ENCODE assay signal across 24 cellular contexts in genomic region chr18:43578636-43579203, GRCh38.
DNase-seq lines count a peak whose midpoint lies in the region; ATAC-seq and TF ChIP-seq lines count a peak whose summit lies in the region.
"Had no signal": no experiment of that assay in that cellular context is flagged by ENCODE, and none has a peak within 500 bp of the region (broad histone marks: within the 10 kb centered on the region; RNA-seq: fewer than 3 reads in every experiment).

No MANE protein-coding gene starts in this region.

- H3K9me3 Mint-ChIP-seq in nephron progenitor cell: no peaks in the 10 kb centered on the region
- H3K9me3 Mint-ChIP-seq: activated naive CD8-positive, alpha-beta T cell treated with anti-CD3 and anti-CD28 coated beads, Interleukin-2, amount 50 U/mL, for 24 hours; nephron had no signal

- H3K4me3 Mint-ChIP-seq in nephron progenitor cell: no peak overlapping the region
- H3K4me3 Mint-ChIP-seq: activated naive CD8-positive, alpha-beta T cell treated with anti-CD3 and anti-CD28 coated beads, Interleukin-2, amount 50 U/mL, for 24 hours; B cell; nephron had no signal

- peaks cover 19% of the 10 kb centered on the region for H3K4me1 Mint-ChIP-seq in nephron progenitor cell
- H3K4me1 Mint-ChIP-seq: activated naive CD8-positive, alpha-beta T cell treated with anti-CD3 and anti-CD28 coated beads, Interleukin-2, amount 50 U/mL, for 24 hours; B cell had no signal

- no peak for TF ChIP-seq POLR2A in stomach (IDR thresholded peaks at IDR 0.05)

- H3K36me3 Mint-ChIP-seq in nephron progenitor cell (ENCODE audit: low read depth): no peaks in the 10 kb centered on the region

- WGBS in stomach, 5 donors: 16 to 37% (median 23%) methylated on average over 5 of the region's 5 CpGs

- no peak overlapping the region for H3K4me3 ChIP-seq in stomach
- H3K4me3 ChIP-seq: HAP-1, K562, psoas muscle, thoracic aorta had no signal

- H3K27ac ChIP-seq in stomach: no peak overlapping the region
- H3K27ac ChIP-seq: 22Rv1, psoas muscle, thoracic aorta had no signal

- no peaks in the 10 kb centered on the region for H3K36me3 ChIP-seq in stomach
- H3K36me3 ChIP-seq: HAP-1, thoracic aorta had no signal

- ATAC-seq in GM21737 (IDR thresholded peaks at IDR 0.05; ENCODE audit: unreplicated experiment) (no peak), HG03520 (IDR thresholded peaks at IDR 0.05; ENCODE audit: unreplicated experiment) (no peak)
- ATAC-seq: activated naive CD8-positive, alpha-beta T cell treated with anti-CD3 and anti-CD28 coated beads, Interleukin-2, amount 50 U/mL, for 24 hours; K562; psoas muscle had no signal

- H3K4me1 ChIP-seq in stomach: no peaks in the 10 kb centered on the region
- H3K4me1 ChIP-seq: Caco-2, HAP-1, psoas muscle had no signal

- TF ChIP-seq CTCF in stomach (IDR thresholded peaks at IDR 0.05): no peak
- no peak for TF ChIP-seq CTCF in nephron progenitor cell (IDR thresholded peaks at IDR 0.05)

- peak; percentile 71 for DNase-seq in DMS153 (lab: John Stamatoyannopoulos, UW)
- DNase-seq in DMS153 treated with DMSO at 0.1 percent for 48 hours (lab: John Stamatoyannopoulos, UW; ENCODE audit: unreplicated experiment): no peak
- peak; percentile 74 for DNase-seq in NCI-H774 (lab: John Stamatoyannopoulos, UW)
- peak; percentile 4 for DNase-seq in fibroblast of gingiva (ENCODE audit: low read depth)
- DNase-seq in stomach: peak; percentile 40
- DNase-seq in nephron progenitor cell: no peak
- DNase-seq: activated CD4-positive, alpha-beta T cell treated with anti-CD3 and anti-CD28 coated beads for 1 hour; activated naive CD8-positive, alpha-beta T cell treated with anti-CD3 and anti-CD28 coated beads, Interleukin-2, amount 50 U/mL, for 24 hours; Caco-2; central memory CD4-positive, alpha-beta T cell; effector CD4-positive, alpha-beta T cell; islet precursor cell; OCI-M1; psoas muscle; stimulated activated CD4-positive, alpha-beta T cell treated with anti-CD3 and anti-CD28 coated beads, Interleukin-12 subunit alpha, Interleukin-12 subunit beta, amount 100 ng/mL, for 4 hours; T-helper 9 cell had no signal

- H3K27me3 Mint-ChIP-seq in nephron progenitor cell (ENCODE audit: low read depth, poor library complexity): no peaks in the 10 kb centered on the region

- intact Hi-C loops in stomach (cut with DNase I; ENCODE audit: low total_unique reads): no loop called here

- TF ChIP-seq EP300 in stomach (IDR thresholded peaks at IDR 0.05): no peak

- no peak overlapping the region for H3K27ac Mint-ChIP-seq in nephron progenitor cell
- H3K27ac Mint-ChIP-seq: activated naive CD8-positive, alpha-beta T cell treated with anti-CD3 and anti-CD28 coated beads, Interleukin-2, amount 50 U/mL, for 24 hours; B cell; nephron had no signal

- H3K9me3 ChIP-seq in stomach: no peaks in the 10 kb centered on the region
- H3K9me3 ChIP-seq: Caco-2, HAP-1, psoas muscle, thoracic aorta had no signal

- no peaks in the 10 kb centered on the region for H3K27me3 ChIP-seq in stomach

Comparison
In these comparisons a context has a peak if more than half of its experiments do, and no peak if none do; other contexts are left out.
1. DNase-seq: peak in DMS153 (single experiment), NCI-H774 (single experiment), fibroblast of gingiva (single experiment) and stomach (single experiment); none in DMS153 treated with DMSO at 0.1 percent for 48 hours (single experiment) and nephron progenitor cell (single experiment).